15 cellular contexts compared by ENCODE assay signal in the genomic region with DNA sequence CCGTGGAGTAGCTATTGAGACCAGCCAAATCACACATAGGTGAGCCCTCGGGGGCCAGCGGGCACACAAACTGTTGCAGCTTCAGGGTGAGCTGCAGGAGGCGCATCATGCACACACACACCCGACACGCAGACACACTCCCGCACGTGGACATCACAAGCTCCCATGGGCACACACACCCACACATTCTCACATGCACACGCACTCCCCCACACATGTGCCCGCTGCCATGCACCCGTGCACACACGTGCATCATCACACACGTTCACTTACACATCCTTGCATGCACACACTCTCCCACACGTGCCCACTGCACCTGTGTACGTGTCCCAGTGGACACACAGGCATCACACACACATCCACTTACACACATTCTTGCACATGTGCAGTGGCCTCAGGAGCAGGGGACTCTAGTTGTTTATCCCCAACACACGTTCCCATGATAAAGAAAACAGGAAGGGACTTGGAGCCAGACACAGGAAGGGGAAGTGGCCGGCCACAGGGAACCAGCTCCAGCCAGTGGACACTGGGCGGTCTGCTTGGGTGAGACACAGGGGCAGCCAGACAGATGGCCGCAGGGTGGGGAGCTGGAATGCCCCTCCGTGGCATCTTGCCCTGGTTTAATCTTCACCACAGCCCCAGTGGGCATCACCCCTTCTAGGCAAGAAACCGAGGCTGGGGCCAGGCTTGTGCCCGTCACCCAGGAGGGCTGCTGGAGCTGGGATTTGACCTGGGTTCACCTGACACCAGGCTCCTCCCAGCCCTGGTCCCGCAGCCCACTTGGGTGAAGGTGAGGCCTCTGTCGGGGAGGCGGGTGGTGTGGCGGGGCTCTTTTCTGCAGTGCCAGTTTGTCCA. TPM values are rescaled to one million over a fixed set of nuclear protein-coding genes. Genes with fewer than 3 reads are reported as not detected.
A peak's percentile ranks its signal among the peaks of the same experiment; 100 is the strongest.
DNase-seq lines count a peak whose midpoint lies in the region; ATAC-seq, FAIRE-seq and TF ChIP-seq lines count a peak whose summit lies in the region.
"Had no signal": no experiment of that assay in that cellular context is flagged by ENCODE, and none has a peak within 500 bp of the region (broad histone marks: within the 10 kb centered on the region; RNA-seq: fewer than 3 reads in every experiment).

No MANE protein-coding gene starts in this region.

- H3K36me3 ChIP-seq in HepG2 (replicated peaks in 1 of 2; ENCODE audit: control insufficient read depth in 1 of 2, insufficient read depth in 2 of 2, low read length in 2 of 2), result no peaks in the 10 kb centered on the region
- H3K36me3 ChIP-seq: gastroesophageal sphincter had no signal

- DNase-seq in HepG2 (ENCODE audit: low spot score) (no peak), sciatic nerve (ENCODE audit: low spot score) (peak; percentile 73), SKM-1 (lab: John Stamatoyannopoulos, UW; ENCODE audit: unreplicated experiment) (no peak)
- no peak for DNase-seq in stimulated activated CD4-positive, alpha-beta T cell treated with anti-CD3 and anti-CD28 coated beads, Interleukin-4, amount 100 ng/mL, for 4 hours
- DNase-seq: activated CD4-positive, CD25-positive, alpha-beta regulatory T cell; activated gamma-delta T cell treated with Interleukin-2 at 50 U/mL for 16 hours; cortex of kidney; NCI-H1105 treated with DMSO at 0.1 percent for 48 hours; NCI-H748 treated with DMSO at 0.1 percent for 48 hours had no signal

- H3K4me1 ChIP-seq in HepG2 (ENCODE audit: insufficient read depth, low read length), result peaks cover 59% of the 10 kb centered on the region

- no peak overlapping the region for H3K4me3 ChIP-seq in HepG2 (replicated peaks in 1 of 3; ENCODE audit: insufficient read depth in 1 of 3, low read depth in 2 of 3, low read length in 3 of 3)
- H3K4me3 ChIP-seq: gastroesophageal sphincter had no signal

- no peaks in the 10 kb centered on the region for H3K79me2 ChIP-seq in HepG2 (ENCODE audit: insufficient read depth, low read length)

- TF ChIP-seq POLR2A in HepG2 (IDR thresholded peaks at IDR 0.05; ENCODE audit: insufficient read depth in 1 of 2, low read depth in 2 of 2, low read length in 2 of 2), result no peak

- in situ Hi-C loops in HepG2 (cut with HindIII; ENCODE audit: extremely low pct_ligation_motif_present, low pct_unique_long_range_greater_than_20kb), result loop anchor here (5.0 kb wide), 1 partner anchor 154 kb away; no protein-coding TSS in a partner anchor

- no peaks in the 10 kb centered on the region for H4K20me1 ChIP-seq in HepG2 (ENCODE audit: insufficient read depth, low read length)

- H2AFZ ChIP-seq in HepG2 (ENCODE audit: low read length), result no peak overlapping the region

- FAIRE-seq in HepG2 (lab: Jason Lieb, UNC), result no peak

- H3K27ac ChIP-seq in cingulate gyrus (ENCODE audit: low read depth, low read length), result peak overlapping the region; percentile 65
- H3K27ac ChIP-seq in HepG2 (ENCODE audit: extremely low read length, insufficient read depth, low read length), result no peak overlapping the region

- CTCF ChIA-PET in HepG2 (lab: Yijun Ruan, JAX; ENCODE audit: low intra/inter-chr PET ratio, low total read pairs), result no interaction called here

- TF ChIP-seq RAD21 in HepG2 (CRISPR knock-in tag; IDR thresholded peaks at IDR 0.05), result no peak

- TF ChIP-seq EP300 in HepG2 (IDR thresholded peaks at IDR 0.05; ENCODE audit: low read depth in 2 of 2, low read length in 2 of 2), result no peak
- TF ChIP-seq EP300 in HepG2 (CRISPR knock-in tag; IDR thresholded peaks at IDR 0.05; ENCODE audit: borderline replicate concordance), result no peak

- no peak overlapping the region for H3K4me2 ChIP-seq in HepG2 (ENCODE audit: low read depth, low read length)

- TF ChIP-seq CTCF in HepG2 (CRISPR knock-in tag; IDR thresholded peaks at IDR 0.05), result no peak

- no peak for ATAC-seq in HepG2
- peak; percentile 14 for ATAC-seq in sciatic nerve
- ATAC-seq in HG02870 (IDR thresholded peaks at IDR 0.05; ENCODE audit: unreplicated experiment), result no peak
- no peak for ATAC-seq in esophagus mucosa
- ATAC-seq: gastroesophageal sphincter, left colon had no signal

- intact Hi-C loops in HepG2 (cut with micrococcal nuclease; ENCODE audit: unreplicated experiment), result no loop called here
- intact Hi-C loops in sciatic nerve (cut with DNase I), result loop anchor here (2.0 kb wide), 1 partner anchor 151 kb away; no protein-coding TSS in a partner anchor

- peaks cover 9 to 58% of the 10 kb centered on the region in 2 experiments for H3K27me3 ChIP-seq in HepG2 (ENCODE audit: control insufficient read depth in 1 of 2, insufficient read depth in 2 of 2, low read length in 2 of 2)
- H3K27me3 ChIP-seq: gastroesophageal sphincter had no signal

- H3K9ac ChIP-seq in HepG2 (ENCODE audit: insufficient read depth, low read depth, low read length), result no peak overlapping the region

- BruUV-seq in HepG2 (replicated peaks; lab: Mats Ljungman, UMichigan), result no TSS peak

- 62% methylated on average over 11 of the region's 26 CpGs for WGBS in HepG2 (ENCODE audit: low lambda C conversion rate)

- no peaks in the 10 kb centered on the region for H3K9me3 ChIP-seq in HepG2 (ENCODE audit: low read length)
- H3K9me3 ChIP-seq: gastroesophageal sphincter had no signal

- POLR2A ChIA-PET in HepG2 (lab: Yijun Ruan, JAX), result no interaction called here

TF ChIP-seq in PFSK-1, 5 proteins besides CTCF, POLR2A, EP300 and RAD21 (continues in another document):
- TF ChIP-seq FOXP2 (optimal IDR thresholded peaks at IDR 0.05; ENCODE audit: borderline replicate concordance, extremely low read depth, extremely low read length, insufficient read depth), result peak; percentile 85

RNA-seq across cellular contexts. Expression of gene CYP46A1, which starts 49.7 kb away (rescaled TPM):
- polyA plus RNA-seq in PFSK-1 (2012; ENCODE audit: insufficient read length, low read depth), result not detected
- not detected in 2 replicates for total RNA-seq in HepG2 (2016; rRNA removed; fragmentation: Illumina TruSeq; extraction: Trizol)
- total RNA-seq in HepG2 (2016; cell fraction: cytosol; rRNA removed; fragmentation: Illumina TruSeq; extraction: Trizol; ENCODE audit: low read depth), result not detected in 2 replicates
- total RNA-seq in HepG2 (2016; cell fraction: insoluble cytoplasmic fraction; rRNA removed; fragmentation: Illumina TruSeq; extraction: Trizol), result not detected in 2 replicates
- total RNA-seq in HepG2 (2016; cell fraction: membrane; rRNA removed; fragmentation: Illumina TruSeq; extraction: Trizol), result not detected in 2 replicates
- total RNA-seq in HepG2 (2016; cell fraction: nucleus; rRNA removed; fragmentation: Illumina TruSeq; extraction: Trizol), result not detected in 2 replicates
- not detected in 2 replicates for polyA plus RNA-seq in HepG2 (2011; rRNA removed)
- polyA plus RNA-seq in HepG2 (2011; cell fraction: cytosol; rRNA removed), result not detected in 2 replicates
- polyA plus RNA-seq in HepG2 (2011; cell fraction: nucleus; rRNA removed), result 0.06 and 0.12 TPM in 2 replicates
- polyA plus RNA-seq in HepG2 (2012), result not detected in 2 replicates
- 0.06 TPM in 2 replicates for polyA plus RNA-seq in HepG2 (2016; cell fraction: cytosol; fragmentation: Illumina TruSeq; extraction: Trizol; ENCODE audit: low read depth)
- polyA plus RNA-seq in HepG2 (2016; cell fraction: insoluble cytoplasmic fraction; fragmentation: Illumina TruSeq; extraction: Trizol; ENCODE audit: low read depth), result not detected in 2 replicates
- not detected in 2 replicates for polyA plus RNA-seq in HepG2 (2016; cell fraction: membrane; fragmentation: Illumina TruSeq; extraction: Trizol; ENCODE audit: low read depth)
- polyA plus RNA-seq in HepG2 (2016; cell fraction: nucleus; fragmentation: Illumina TruSeq; extraction: Trizol; ENCODE audit: insufficient read depth, low read depth), result 0.11 and 0.14 TPM in 2 replicates
- 0.02 TPM in 1 of 2 replicates, not detected in the other for polyA minus RNA-seq in HepG2 (2011; rRNA and poly(A)+ RNA removed; ENCODE audit: low replicate concordance)
- not detected in 2 replicates for polyA minus RNA-seq in HepG2 (2011; cell fraction: cytosol; rRNA and poly(A)+ RNA removed)
- under 0.01 and 0.12 TPM in 2 replicates for polyA minus RNA-seq in HepG2 (2011; cell fraction: nucleus; rRNA and poly(A)+ RNA removed)
- 2.5 TPM for total RNA-seq in sciatic nerve
- not detected for total RNA-seq in esophagus mucosa

RNA-seq across cellular contexts. Expression of gene EML1, which starts 59.4 kb away (rescaled TPM):
- 1.8 TPM for polyA plus RNA-seq in PFSK-1 (2012; ENCODE audit: insufficient read length, low read depth)
- 1.3 and 1.7 TPM in 2 replicates for total RNA-seq in HepG2 (2016; rRNA removed; fragmentation: Illumina TruSeq; extraction: Trizol)
- total RNA-seq in HepG2 (2016; cell fraction: cytosol; rRNA removed; fragmentation: Illumina TruSeq; extraction: Trizol; ENCODE audit: low read depth), result 2.3 and 2.6 TPM in 2 replicates
- total RNA-seq in HepG2 (2016; cell fraction: insoluble cytoplasmic fraction; rRNA removed; fragmentation: Illumina TruSeq; extraction: Trizol), result 1.7 TPM in 2 replicates
- total RNA-seq in HepG2 (2016; cell fraction: membrane; rRNA removed; fragmentation: Illumina TruSeq; extraction: Trizol), result 1.5 and 1.9 TPM in 2 replicates
- total RNA-seq in HepG2 (2016; cell fraction: nucleus; rRNA removed; fragmentation: Illumina TruSeq; extraction: Trizol), result 1.7 and 2.5 TPM in 2 replicates
- polyA plus RNA-seq in HepG2 (2011; rRNA removed), result 0.25 and 0.59 TPM in 2 replicates
- 0.18 and 0.24 TPM in 2 replicates for polyA plus RNA-seq in HepG2 (2011; cell fraction: cytosol; rRNA removed)
- 0.43 and 0.68 TPM in 2 replicates for polyA plus RNA-seq in HepG2 (2011; cell fraction: nucleus; rRNA removed)
- polyA plus RNA-seq in HepG2 (2012), result 0.44 and 0.72 TPM in 2 replicates
- polyA plus RNA-seq in HepG2 (2016; cell fraction: cytosol; fragmentation: Illumina TruSeq; extraction: Trizol; ENCODE audit: low read depth), result 1.4 and 2.2 TPM in 2 replicates
- polyA plus RNA-seq in HepG2 (2016; cell fraction: insoluble cytoplasmic fraction; fragmentation: Illumina TruSeq; extraction: Trizol; ENCODE audit: low read depth), result 1.0 and 1.2 TPM in 2 replicates
- 1.9 and 2.0 TPM in 2 replicates for polyA plus RNA-seq in HepG2 (2016; cell fraction: membrane; fragmentation: Illumina TruSeq; extraction: Trizol; ENCODE audit: low read depth)
- polyA plus RNA-seq in HepG2 (2016; cell fraction: nucleus; fragmentation: Illumina TruSeq; extraction: Trizol; ENCODE audit: insufficient read depth, low read depth), result 1.3 and 1.7 TPM in 2 replicates
- 1.0 and 40.3 TPM in 2 replicates for polyA minus RNA-seq in HepG2 (2011; rRNA and poly(A)+ RNA removed; ENCODE audit: low replicate concordance)
- 0.44 and 0.49 TPM in 2 replicates for polyA minus RNA-seq in HepG2 (2011; cell fraction: cytosol; rRNA and poly(A)+ RNA removed)
- 0.90 and 1.6 TPM in 2 replicates for polyA minus RNA-seq in HepG2 (2011; cell fraction: nucleus; rRNA and poly(A)+ RNA removed)
- 59.0 TPM for total RNA-seq in sciatic nerve
- total RNA-seq in esophagus mucosa, result 6.0 TPM
